Comparison of ENCODE assay signal across 1 cellular context in genomic region chr4:25159837-25160713, GRCh38.
TF ChIP-seq lines count a peak whose summit lies in the region.

Gene SEPSECS, minus strand, starts transcription at chr4:25160449. Its CDS starts 80 bp downstream, at chr4:25160369.

TF ChIP-seq in H1, 55 proteins besides CTCF, POLR2A, EP300 and RAD21:
- no peak for TF ChIP-seq RXRA (IDR thresholded peaks at IDR 0.05; ENCODE audit: insufficient read depth, low read depth, low read length)
- peak; percentile 84; the same call in 1 of the 2 replicates for TF ChIP-seq POLR2AphosphoS5 (IDR thresholded peaks at IDR 0.05; ENCODE audit: low read depth, low read length)
- TF ChIP-seq EGR1 (IDR thresholded peaks at IDR 0.05; ENCODE audit: borderline replicate concordance, low read depth, low read length), result no peak
- no peak for TF ChIP-seq RNF2 (IDR thresholded peaks at IDR 0.05; ENCODE audit: borderline replicate concordance, low read depth, low read length, missing control alignments, poor library complexity, severe bottlenecking)
- TF ChIP-seq CBX8 (IDR thresholded peaks at IDR 0.05; ENCODE audit: borderline replicate concordance, low read depth, low read length), result no peak
- TF ChIP-seq CBX5 (IDR thresholded peaks at IDR 0.05; ENCODE audit: low read depth, low read length), result no peak
- TF ChIP-seq ZNF274 (IDR thresholded peaks at IDR 0.05; ENCODE audit: borderline replicate concordance, extremely low read depth, low read length), result no peak
- TF ChIP-seq SIX5 (IDR thresholded peaks at IDR 0.05; ENCODE audit: low read depth, low read length), result no peak
- no peak for TF ChIP-seq HDAC6 (IDR thresholded peaks at IDR 0.05; ENCODE audit: low read depth, low read length)
- TF ChIP-seq TAF1 (IDR thresholded peaks at IDR 0.05; ENCODE audit: low read depth, low read length), result peak; percentile 69
- peak; percentile 89; the same call in 1 of the 2 replicates for TF ChIP-seq RBBP5 (IDR thresholded peaks at IDR 0.05; ENCODE audit: borderline replicate concordance, low read depth, low read length)
- no peak for TF ChIP-seq SP1 (IDR thresholded peaks at IDR 0.05; ENCODE audit: low read depth, low read length)
- peak; percentile 2 for TF ChIP-seq NANOG (IDR thresholded peaks at IDR 0.05; ENCODE audit: insufficient read depth, low read depth, low read length, poor library complexity, severe bottlenecking)
- no peak for TF ChIP-seq CHD7 (IDR thresholded peaks at IDR 0.05; ENCODE audit: insufficient replicate concordance, low read length)
- no peak for TF ChIP-seq BCL11A (IDR thresholded peaks at IDR 0.05; ENCODE audit: low read depth in 2 of 2, low read length in 2 of 2)
- no peak; the same call in 1 of the 2 replicates for TF ChIP-seq YY1 (IDR thresholded peaks at IDR 0.05; ENCODE audit: low read depth, low read length)
- no peak for TF ChIP-seq BACH1 (IDR thresholded peaks at IDR 0.05; ENCODE audit: low read length)
- no peak for TF ChIP-seq POU5F1 (IDR thresholded peaks at IDR 0.05; ENCODE audit: low read depth, low read length)
- no peak for TF ChIP-seq EZH2 (IDR thresholded peaks at IDR 0.05; ENCODE audit: low read depth, low read length, severe bottlenecking)
- no peak for TF ChIP-seq GABPA (IDR thresholded peaks at IDR 0.05; ENCODE audit: borderline replicate concordance, insufficient read depth, low read length)
- TF ChIP-seq SP4 (IDR thresholded peaks at IDR 0.05; ENCODE audit: low read length), result no peak
- peak; percentile 50; the same call in 1 of the 2 replicates for TF ChIP-seq CREB1 (IDR thresholded peaks at IDR 0.05)
- peak; percentile 91 for TF ChIP-seq NRF1 (IDR thresholded peaks at IDR 0.05; ENCODE audit: low read depth, low read length)
- TF ChIP-seq KDM1A (IDR thresholded peaks at IDR 0.05; ENCODE audit: borderline replicate concordance, low read length), result no peak
- TF ChIP-seq SP2 (IDR thresholded peaks at IDR 0.05; ENCODE audit: low read length), result no peak
- peak; percentile 84 for TF ChIP-seq KDM4A (IDR thresholded peaks at IDR 0.05; ENCODE audit: low read depth, low read length, severe bottlenecking)
- TF ChIP-seq USF2 (IDR thresholded peaks at IDR 0.05; ENCODE audit: low read length), result no peak
- no peak for TF ChIP-seq ATF3 (IDR thresholded peaks at IDR 0.05; ENCODE audit: insufficient read depth, low read depth, low read length)
- TF ChIP-seq TBP (IDR thresholded peaks at IDR 0.05; ENCODE audit: low read depth, low read length), result peak; percentile 58; the same call in 1 of the 2 replicates
- TF ChIP-seq TAF7 (optimal IDR thresholded peaks at IDR 0.05; ENCODE audit: borderline replicate concordance, low read depth, low read length), result peak; percentile 53
- no peak for TF ChIP-seq CEBPB (IDR thresholded peaks at IDR 0.05; ENCODE audit: low read depth, low read length)
- TF ChIP-seq HDAC2 (IDR thresholded peaks at IDR 0.05; ENCODE audit: borderline replicate concordance in 1 of 2, low read depth in 2 of 2, low read length in 2 of 2), result no peak; a peak in 1 of 4 replicates
- TF ChIP-seq ASH2L (IDR thresholded peaks at IDR 0.05; ENCODE audit: low read length), result peak; percentile 87
- TF ChIP-seq PHF8 (conservative IDR thresholded peaks at IDR 0.05; ENCODE audit: low read depth, low read length), result peak; percentile 77
- no peak for TF ChIP-seq ATF2 (IDR thresholded peaks at IDR 0.05; ENCODE audit: low read length)
- TF ChIP-seq E2F6 (IDR thresholded peaks at IDR 0.05), result peak; percentile 94
- no peak for TF ChIP-seq SRF (IDR thresholded peaks at IDR 0.05; ENCODE audit: low read depth, low read length)
- TF ChIP-seq SUZ12 (IDR thresholded peaks at IDR 0.05; ENCODE audit: low read length), result no peak
- TF ChIP-seq CHD1 (IDR thresholded peaks at IDR 0.05; ENCODE audit: low read depth, low read length), result no peak
- no peak for TF ChIP-seq RFX5 (IDR thresholded peaks at IDR 0.05; ENCODE audit: borderline replicate concordance, low read depth, low read length)
- TF ChIP-seq SAP30 (IDR thresholded peaks at IDR 0.05; ENCODE audit: insufficient read depth, insufficient replicate concordance, low read length), result no peak
- TF ChIP-seq FOSL1 (IDR thresholded peaks at IDR 0.05; ENCODE audit: insufficient read depth, low read depth, low read length), result no peak
- peak; percentile 23 to 62; a peak in 1 of 4 replicates for TF ChIP-seq SIN3A (conservative IDR thresholded peaks at IDR 0.05 in 1 of 2, IDR thresholded peaks at IDR 0.05 in 1 of 2; ENCODE audit: low read depth in 1 of 2, low read length in 2 of 2)
- TF ChIP-seq JUN (IDR thresholded peaks at IDR 0.05; ENCODE audit: low read depth, low read length), result no peak
- no peak for TF ChIP-seq BRCA1 (IDR thresholded peaks at IDR 0.05; ENCODE audit: low read depth, low read length)
- no peak for TF ChIP-seq TEAD4 (IDR thresholded peaks at IDR 0.05; ENCODE audit: low read depth, low read length)
- TF ChIP-seq SIRT6 (IDR thresholded peaks at IDR 0.05; ENCODE audit: low read length), result no peak
- no peak for TF ChIP-seq KDM5A (IDR thresholded peaks at IDR 0.05; ENCODE audit: low read length)
- 0 out of 2 replicates have a peak, but pooled peaks have one; percentile 15 for TF ChIP-seq CHD2 (IDR thresholded peaks at IDR 0.05; ENCODE audit: low read length)
- TF ChIP-seq CTBP2 (IDR thresholded peaks at IDR 0.05; ENCODE audit: borderline replicate concordance, insufficient read depth, insufficient read length, low read length), result no peak
- no peak for TF ChIP-seq JUND (IDR thresholded peaks at IDR 0.05; ENCODE audit: low read length)
- no peak for TF ChIP-seq MAFK (IDR thresholded peaks at IDR 0.05; ENCODE audit: low read depth, low read length)
- TF ChIP-seq TCF12 (IDR thresholded peaks at IDR 0.05; ENCODE audit: low read depth, low read length), result no peak
- TF ChIP-seq GTF2F1 (IDR thresholded peaks at IDR 0.05; ENCODE audit: borderline replicate concordance, low read depth, low read length), result no peak
- peak; percentile 92 for TF ChIP-seq MAX (IDR thresholded peaks at IDR 0.05)
